8 cellular contexts compared by ENCODE assay signal in the genomic region with DNA sequence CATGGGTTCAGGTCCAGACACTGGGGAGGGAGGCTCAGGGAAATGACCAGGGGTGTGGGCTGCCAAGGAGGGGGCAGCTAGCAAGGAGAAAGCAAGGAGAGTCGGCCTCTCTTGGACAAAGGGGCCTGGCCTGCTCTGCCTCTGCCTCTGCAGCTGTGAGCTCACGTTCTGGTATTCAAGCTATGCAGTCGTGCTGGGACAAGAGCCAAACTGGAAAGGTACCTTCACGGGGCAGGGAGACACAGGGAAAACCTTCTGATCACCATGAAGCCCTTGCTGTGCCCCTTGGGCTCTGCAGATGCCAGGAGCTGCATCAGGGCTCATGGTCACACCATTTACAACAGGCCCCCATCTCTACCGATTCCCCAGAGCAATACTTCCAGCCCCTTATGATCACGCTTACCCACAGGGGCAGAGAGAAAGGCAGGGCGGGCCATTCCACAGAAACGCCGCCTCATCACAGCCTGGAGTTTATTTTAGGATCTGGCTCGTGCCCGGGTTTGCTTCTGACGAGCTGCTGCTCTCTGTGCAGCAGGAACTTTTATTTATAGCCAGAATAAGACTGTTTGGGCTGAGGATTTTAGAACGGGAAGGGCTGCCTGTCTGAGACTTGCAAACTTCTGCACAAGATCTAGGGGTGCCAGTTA.
DNase-seq lines count a peak whose midpoint lies in the region; ATAC-seq and FAIRE-seq lines count a peak whose summit lies in the region.

No MANE protein-coding gene starts in this region.

- CTCF ChIA-PET in activated naive CD4-positive, alpha-beta T cell treated with anti-CD3 and anti-CD28 coated beads for 36 hours (lab: Charles Lee): interaction anchor here (0.6 to 2.7 kb wide), 2 partner anchors 17 to 149 kb away, joined by 5 to 9 read pairs; no protein-coding TSS in a partner anchor

- ATAC-seq in esophagus mucosa (peak; percentile 63), GM21390 (IDR thresholded peaks at IDR 0.05; ENCODE audit: unreplicated experiment) (no peak), GM19328 (IDR thresholded peaks at IDR 0.05; ENCODE audit: unreplicated experiment) (no peak)

- intact Hi-C loops in activated naive CD4-positive, alpha-beta T cell treated with anti-CD3 and anti-CD28 coated beads for 36 hours (cut with micrococcal nuclease): no loop called here

- no peak overlapping the region for H3K27ac Mint-ChIP-seq in activated naive CD4-positive, alpha-beta T cell treated with anti-CD3 and anti-CD28 coated beads for 36 hours

- no peaks in the 10 kb centered on the region for H3K4me1 Mint-ChIP-seq in activated naive CD4-positive, alpha-beta T cell treated with anti-CD3 and anti-CD28 coated beads for 36 hours (ENCODE audit: low read depth)

- DNase-seq in Ammon's horn (ENCODE audit: low spot score) (peak; percentile 57), RCC 7860 (ENCODE audit: low spot score) (peak; percentile 60), myocyte (ENCODE audit: low read depth) (peak; percentile 92), NCI-H146 treated with DMSO at 0.1 percent for 48 hours (lab: John Stamatoyannopoulos, UW; ENCODE audit: unreplicated experiment) (no peak)
- DNase-seq in activated naive CD4-positive, alpha-beta T cell treated with anti-CD3 and anti-CD28 coated beads for 36 hours: no peak

- H3K27me3 Mint-ChIP-seq in activated naive CD4-positive, alpha-beta T cell treated with anti-CD3 and anti-CD28 coated beads for 36 hours (ENCODE audit: low read depth): no peaks in the 10 kb centered on the region

- FAIRE-seq in RCC 7860 (lab: Jason Lieb, UNC): no peak

- H3K36me3 Mint-ChIP-seq in activated naive CD4-positive, alpha-beta T cell treated with anti-CD3 and anti-CD28 coated beads for 36 hours (ENCODE audit: low read depth): no peaks in the 10 kb centered on the region

- no peak overlapping the region for H3K4me3 Mint-ChIP-seq in activated naive CD4-positive, alpha-beta T cell treated with anti-CD3 and anti-CD28 coated beads for 36 hours

- no peaks in the 10 kb centered on the region for H3K9me3 Mint-ChIP-seq in activated naive CD4-positive, alpha-beta T cell treated with anti-CD3 and anti-CD28 coated beads for 36 hours

Comparison
In these comparisons a context has a peak if more than half of its experiments do, and no peak if none do; other contexts are left out.
1. DNase-seq: peak in Ammon's horn (single experiment), RCC 7860 (single experiment) and myocyte (single experiment); none in activated naive CD4-positive, alpha-beta T cell treated with anti-CD3 and anti-CD28 coated beads for 36 hours (single experiment) and NCI-H146 treated with DMSO at 0.1 percent for 48 hours (single experiment).